In genomic region chr11:75668508-75669297, GRCh38 we compare ENCODE assay signal across 1 cellular context.
A peak's percentile ranks its signal among the peaks of the same experiment; 100 is the strongest.
TF ChIP-seq lines count a peak whose summit lies in the region.

Gene MAP6, minus strand, starts transcription at chr11:75669038. Its CDS starts 669 bp downstream, at chr11:75668369.

TF ChIP-seq in HEK293, 187 proteins besides CTCF, POLR2A, EP300 and RAD21 (continued from another document):
- TF ChIP-seq PRDM4 (tag by site-specific recombination; IDR thresholded peaks at IDR 0.05) (no peak), ZFP41 (tag by site-specific recombination; IDR thresholded peaks at IDR 0.05; ENCODE audit: borderline replicate concordance) (no peak), ZEB2 (tag by site-specific recombination; IDR thresholded peaks at IDR 0.05) (no peak), ZBTB26 (tag by site-specific recombination; optimal IDR thresholded peaks at IDR 0.05) (peak; percentile 63), GLI2 (tag by site-specific recombination; IDR thresholded peaks at IDR 0.05; ENCODE audit: borderline replicate concordance, low read depth) (no peak), ZBTB17 (tag by site-specific recombination; IDR thresholded peaks at IDR 0.05) (peak; percentile 87), EGR2 (tag by site-specific recombination; IDR thresholded peaks at IDR 0.05; ENCODE audit: low read depth) (no peak), KLF17 (tag by site-specific recombination; IDR thresholded peaks at IDR 0.05) (peak; percentile 59), ZBTB44 (tag by site-specific recombination; IDR thresholded peaks at IDR 0.05) (peak; percentile 67), ZNF600 (tag by site-specific recombination; IDR thresholded peaks at IDR 0.05) (no peak), ZNF37A (tag by site-specific recombination; IDR thresholded peaks at IDR 0.05) (no peak), ZNF404 (tag by site-specific recombination; IDR thresholded peaks at IDR 0.05) (no peak), SCRT2 (tag by site-specific recombination; IDR thresholded peaks at IDR 0.05) (no peak), ZNF596 (tag by site-specific recombination; IDR thresholded peaks at IDR 0.05) (no peak)
